ENCODE assay signal across 9 cellular contexts in genomic region chr1:51622455-51622913, GRCh38. TPM values are rescaled to one million over a fixed set of nuclear protein-coding genes. Genes with fewer than 3 reads are reported as not detected.
DNase-seq lines count a peak whose midpoint lies in the region; ATAC-seq and TF ChIP-seq lines count a peak whose summit lies in the region.
"Had no signal": no experiment of that assay in that cellular context is flagged by ENCODE, and none has a peak within 500 bp of the region (broad histone marks: within the 10 kb centered on the region; RNA-seq: fewer than 3 reads in every experiment).

No MANE protein-coding gene starts in this region.

- H3K27ac Mint-ChIP-seq in activated naive CD4-positive, alpha-beta T cell treated with anti-CD3 and anti-CD28 coated beads for 36 hours = no peak overlapping the region
- no peak overlapping the region for H3K27ac Mint-ChIP-seq in activated T-helper 2 cell treated with anti-CD3 and anti-CD28 coated beads, Interferon-gamma antibody, Interleukin-2, Interleukin-4, amounts not matched to agents 10 μg/mL and 5 μg/mL and 100 μg/mL, durations not matched to agents 14 hours and 24 hours and 36 hours

- no peaks in the 10 kb centered on the region for H3K27me3 Mint-ChIP-seq in activated naive CD4-positive, alpha-beta T cell treated with anti-CD3 and anti-CD28 coated beads for 36 hours (ENCODE audit: low read depth)
- no peaks in the 10 kb centered on the region for H3K27me3 Mint-ChIP-seq in activated T-helper 2 cell treated with anti-CD3 and anti-CD28 coated beads, Interferon-gamma antibody, Interleukin-2, Interleukin-4, amounts not matched to agents 10 μg/mL and 5 μg/mL and 100 μg/mL, durations not matched to agents 14 hours and 24 hours and 36 hours (ENCODE audit: low read depth)
- H3K27me3 Mint-ChIP-seq: naive thymus-derived CD8-positive, alpha-beta T cell had no signal

- intact Hi-C loops in activated naive CD4-positive, alpha-beta T cell treated with anti-CD3 and anti-CD28 coated beads for 36 hours (cut with micrococcal nuclease) = no loop called here
- intact Hi-C loops in activated T-helper 2 cell treated with anti-CD3 and anti-CD28 coated beads, Interferon-gamma antibody, Interleukin-2, Interleukin-4, amounts not matched to agents 10 μg/mL and 5 μg/mL and 100 μg/mL, durations not matched to agents 14 hours and 24 hours and 36 hours (cut with micrococcal nuclease) = no loop called here

- 32 to 45% methylated on average over 2 of the region's 2 CpGs for WGBS in lung, 2 donors

- no peaks in the 10 kb centered on the region for H3K9me3 ChIP-seq in lung (ENCODE audit: control insufficient read depth in 2 of 2, insufficient read depth in 1 of 2, low read length in 1 of 2)

- no peak for TF ChIP-seq CTCF in brain microvascular endothelial cell (IDR thresholded peaks at IDR 0.05; ENCODE audit: low read depth, low read length, missing control alignments)
- no peak for TF ChIP-seq CTCF in lung (IDR thresholded peaks at IDR 0.05; ENCODE audit: control extremely low read depth, extremely low read depth)

- ATAC-seq in lung (ENCODE audit: insufficient read depth, low FRiP score) (no peak), GM21529 (IDR thresholded peaks at IDR 0.05; ENCODE audit: unreplicated experiment) (no peak)
- ATAC-seq: naive thymus-derived CD8-positive, alpha-beta T cell had no signal

- no peak overlapping the region for H3K4me3 ChIP-seq in brain microvascular endothelial cell (ENCODE audit: low read depth, low read length)
- H3K4me3 ChIP-seq in lung = no peak overlapping the region
- H3K4me3 ChIP-seq in H7 (ENCODE audit: insufficient read depth, low read depth, low read length) = no peak overlapping the region

- H3K9me3 Mint-ChIP-seq in activated naive CD4-positive, alpha-beta T cell treated with anti-CD3 and anti-CD28 coated beads for 36 hours = no peaks in the 10 kb centered on the region
- no peaks in the 10 kb centered on the region for H3K9me3 Mint-ChIP-seq in activated T-helper 2 cell treated with anti-CD3 and anti-CD28 coated beads, Interferon-gamma antibody, Interleukin-2, Interleukin-4, amounts not matched to agents 10 μg/mL and 5 μg/mL and 100 μg/mL, durations not matched to agents 14 hours and 24 hours and 36 hours
- H3K9me3 Mint-ChIP-seq: naive thymus-derived CD8-positive, alpha-beta T cell had no signal

- no peaks in the 10 kb centered on the region for H3K36me3 ChIP-seq in brain microvascular endothelial cell (replicated peaks)
- no peaks in the 10 kb centered on the region for H3K36me3 ChIP-seq in lung (ENCODE audit: control insufficient read depth in 2 of 2, insufficient read depth in 2 of 2, low read length in 2 of 2)
- no peaks in the 10 kb centered on the region for H3K36me3 ChIP-seq in H7 (replicated peaks; ENCODE audit: control insufficient read depth, insufficient read depth, low read length)

- DNase-seq in activated naive CD4-positive, alpha-beta T cell treated with anti-CD3 and anti-CD28 coated beads for 36 hours = peak; percentile 59
- DNase-seq in activated naive CD4-positive, alpha-beta T cell treated with Interleukin-2 at 50 U/mL for 16 hours = no peak
- DNase-seq in NCI-H345 (lab: John Stamatoyannopoulos, UW) = peak; percentile 90
- peak; percentile 80 for DNase-seq in brain microvascular endothelial cell
- peak; percentile 54 for DNase-seq in lung (ENCODE audit: low spot score)
- DNase-seq in activated T-helper 2 cell treated with anti-CD3 and anti-CD28 coated beads, Interferon-gamma antibody, Interleukin-2, Interleukin-4, amounts not matched to agents 10 μg/mL and 5 μg/mL and 100 μg/mL, durations not matched to agents 14 hours and 24 hours and 36 hours (ENCODE audit: low spot score) = no peak
- DNase-seq in H7 = no peak

- in situ Hi-C loops in brain microvascular endothelial cell (cut with HindIII; ENCODE audit: low pct_ligation_motif_present, low sequenced_read_pairs) = no loop called here

- H3K27ac ChIP-seq in brain microvascular endothelial cell (no peak overlapping the region), lung (ENCODE audit: low read depth in 1 of 2, low read length in 1 of 2) (peak overlapping the region; percentile 59 to 79)

- peaks cover 10 to 29% of the 10 kb centered on the region in 2 donors for H3K4me1 ChIP-seq in lung (ENCODE audit: control insufficient read depth in 2 of 2, insufficient read depth in 2 of 2, low read length in 2 of 2)

- H3K36me3 Mint-ChIP-seq in activated naive CD4-positive, alpha-beta T cell treated with anti-CD3 and anti-CD28 coated beads for 36 hours (ENCODE audit: low read depth) = no peaks in the 10 kb centered on the region
- no peaks in the 10 kb centered on the region for H3K36me3 Mint-ChIP-seq in activated T-helper 2 cell treated with anti-CD3 and anti-CD28 coated beads, Interferon-gamma antibody, Interleukin-2, Interleukin-4, amounts not matched to agents 10 μg/mL and 5 μg/mL and 100 μg/mL, durations not matched to agents 14 hours and 24 hours and 36 hours (ENCODE audit: low read depth)

- H3K27me3 ChIP-seq in brain microvascular endothelial cell (replicated peaks) = no peaks in the 10 kb centered on the region
- no peaks in the 10 kb centered on the region for H3K27me3 ChIP-seq in lung (ENCODE audit: control insufficient read depth, insufficient read depth)
- H3K27me3 ChIP-seq in H7 (ENCODE audit: control insufficient read depth, insufficient read depth, low read length) = no peaks in the 10 kb centered on the region

- peaks cover 38% of the 10 kb centered on the region for H3K4me1 Mint-ChIP-seq in activated naive CD4-positive, alpha-beta T cell treated with anti-CD3 and anti-CD28 coated beads for 36 hours (ENCODE audit: low read depth)
- H3K4me1 Mint-ChIP-seq in activated T-helper 2 cell treated with anti-CD3 and anti-CD28 coated beads, Interferon-gamma antibody, Interleukin-2, Interleukin-4, amounts not matched to agents 10 μg/mL and 5 μg/mL and 100 μg/mL, durations not matched to agents 14 hours and 24 hours and 36 hours (ENCODE audit: low read depth) = peaks cover 13% of the 10 kb centered on the region

- CTCF ChIA-PET in activated naive CD4-positive, alpha-beta T cell treated with anti-CD3 and anti-CD28 coated beads for 36 hours (lab: Charles Lee) = interaction anchor here (0.5 kb wide), 1 partner anchor 1813 kb away, joined by 3 read pairs; no protein-coding TSS in a partner anchor

- no peak overlapping the region for H3K4me3 Mint-ChIP-seq in activated naive CD4-positive, alpha-beta T cell treated with anti-CD3 and anti-CD28 coated beads for 36 hours
- no peak overlapping the region for H3K4me3 Mint-ChIP-seq in activated T-helper 2 cell treated with anti-CD3 and anti-CD28 coated beads, Interferon-gamma antibody, Interleukin-2, Interleukin-4, amounts not matched to agents 10 μg/mL and 5 μg/mL and 100 μg/mL, durations not matched to agents 14 hours and 24 hours and 36 hours (ENCODE audit: low read depth)
- H3K4me3 Mint-ChIP-seq: naive thymus-derived CD8-positive, alpha-beta T cell had no signal

RNA-seq across cellular contexts. Expression of gene OSBPL9, which starts 5.6 kb away (rescaled TPM):
- 10 to 100 TPM; 38.2 to 40.7 TPM for total RNA-seq in activated naive CD4-positive, alpha-beta T cell treated with anti-CD3 and anti-CD28 coated beads for 36 hours
- 100 to 1,000 TPM in 1 of 2 donors, 10 to 100 TPM in 1; 82.8 to 135 TPM for total RNA-seq in lung
- 10 to 100 TPM; 36.8 to 62.1 TPM for polyA plus RNA-seq in lung
- 49.3 and 52.3 TPM in 2 replicates for total RNA-seq in activated T-helper 2 cell treated with anti-CD3 and anti-CD28 coated beads, Interferon-gamma antibody, Interleukin-2, Interleukin-4, amounts not matched to agents 10 μg/mL and 5 μg/mL and 100 μg/mL, durations not matched to agents 14 hours and 24 hours and 36 hours
- 87.4 and 149 TPM in 2 replicates for total RNA-seq in H7 (2014; rRNA removed; shearing (Covaris generic))

Comparison
In these comparisons a context has a peak if more than half of its experiments do, and no peak if none do; other contexts are left out.
1. DNase-seq: peak in activated naive CD4-positive, alpha-beta T cell treated with anti-CD3 and anti-CD28 coated beads for 36 hours (single experiment), NCI-H345 (single experiment), brain microvascular endothelial cell (single experiment) and lung (single experiment); none in activated naive CD4-positive, alpha-beta T cell treated with Interleukin-2 at 50 U/mL for 16 hours (single experiment), activated T-helper 2 cell treated with anti-CD3 and anti-CD28 coated beads, Interferon-gamma antibody, Interleukin-2, Interleukin-4, amounts not matched to agents 10 μg/mL and 5 μg/mL and 100 μg/mL, durations not matched to agents 14 hours and 24 hours and 36 hours (single experiment) and H7 (single experiment).